ENCODE assay signal across 25 cellular contexts in genomic region chr17:56532926-56533325, GRCh38.
"Had no signal": no experiment of that assay in that cellular context is flagged by ENCODE, and none has a peak within 500 bp of the region (broad histone marks: within the 10 kb centered on the region; RNA-seq: fewer than 3 reads in every experiment).

No MANE protein-coding gene starts in this region.

- H3K27ac ChIP-seq: epithelial cell of prostate, esophagus squamous epithelium, gastrocnemius medialis, heart right ventricle, left lung, lower lobe of right lung had no signal

- DNase-seq: cortex of kidney; effector CD8-positive, alpha-beta T cell; effector memory CD8-positive, alpha-beta T cell; endodermal cell; erythroblast; esophagus squamous epithelium; foreskin fibroblast; foreskin melanocyte; gastrocnemius medialis; glutamatergic neuron; head of caudate nucleus; heart right ventricle; hippocampal formation; left cardiac atrium; left lung; left ventricle myocardium superior; lower lobe of right lung; mesenchymal stem cell; mucosa of descending colon; naive B cell; naive thymus-derived CD8-positive, alpha-beta T cell had no signal

- H3K4me3 ChIP-seq: esophagus squamous epithelium, gastrocnemius medialis, heart right ventricle, left lung, lower lobe of right lung, mucosa of descending colon had no signal

- H3K4me1 ChIP-seq: esophagus squamous epithelium, gastrocnemius medialis, heart right ventricle, left lung, lower lobe of right lung had no signal

- H3K9me3 ChIP-seq: esophagus squamous epithelium, gastrocnemius medialis, heart right ventricle, left lung, lower lobe of right lung, mucosa of descending colon had no signal

- FAIRE-seq: endometrium, islet of Langerhans, keratinocyte had no signal

- H3K36me3 ChIP-seq: esophagus squamous epithelium, gastrocnemius medialis, heart right ventricle, left lung, lower lobe of right lung had no signal
